Comparison of ENCODE assay signal across 9 cellular contexts in the genomic region with DNA sequence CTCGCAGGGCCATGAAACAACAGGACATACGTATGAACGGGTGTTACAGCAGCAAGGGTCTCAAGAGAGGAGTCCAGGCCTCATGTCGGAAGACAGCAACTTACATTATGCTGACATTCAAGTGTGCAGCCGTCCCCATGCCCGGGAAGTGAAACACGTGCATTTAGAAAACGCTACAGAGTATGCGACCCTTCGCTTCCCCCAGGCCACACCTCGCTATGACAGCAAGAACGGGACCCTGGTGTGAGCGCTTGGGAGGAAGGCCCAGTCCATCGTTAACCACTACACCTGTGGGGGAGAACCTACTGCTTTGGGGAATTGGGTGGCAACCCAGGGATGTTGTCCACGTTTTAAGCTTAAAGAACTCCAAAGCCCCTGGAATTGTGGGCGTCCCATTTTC. TPM values are rescaled to one million over a fixed set of nuclear protein-coding genes. Genes with fewer than 3 reads are reported as not detected.
DNase-seq lines count a peak whose midpoint lies in the region; ATAC-seq and TF ChIP-seq lines count a peak whose summit lies in the region.
"Had no signal": no experiment of that assay in that cellular context is flagged by ENCODE, and none has a peak within 500 bp of the region (broad histone marks: within the 10 kb centered on the region; RNA-seq: fewer than 3 reads in every experiment).

No MANE protein-coding gene starts in this region.

- peak overlapping the region; percentile 79 to 99 (median 96) for H3K27ac Mint-ChIP-seq in brain

- peak overlapping the region in 9 of 10 donors; percentile 71 to 94 (median 86) for H3K27ac ChIP-seq in heart right ventricle
- H3K27ac ChIP-seq in muscle layer of duodenum (ENCODE audit: low read length) = peak overlapping the region; percentile 78
- H3K27ac ChIP-seq in upper lobe of right lung = peak overlapping the region; percentile 87

- no peaks in the 10 kb centered on the region for H3K9me3 ChIP-seq in heart right ventricle
- no peaks in the 10 kb centered on the region for H3K9me3 ChIP-seq in muscle layer of duodenum (ENCODE audit: control insufficient read depth in 1 of 2, low read length in 2 of 2)
- no peaks in the 10 kb centered on the region for H3K9me3 ChIP-seq in upper lobe of right lung

- H3K36me3 ChIP-seq in heart right ventricle (no peaks in the 10 kb centered on the region), muscle layer of duodenum (ENCODE audit: control insufficient read depth in 1 of 2, insufficient read depth in 2 of 2, low read length in 2 of 2) (peaks cover 0 to 10% of the 10 kb centered on the region in 2 donors), upper lobe of right lung (no peaks in the 10 kb centered on the region)

- H3K4me3 Mint-ChIP-seq in brain = peak overlapping the region; percentile 70 to 97 (median 88)

- H3K36me3 Mint-ChIP-seq in brain = no peaks in the 10 kb centered on the region

- no peak for TF ChIP-seq CTCF in heart right ventricle (IDR thresholded peaks at IDR 0.05)
- TF ChIP-seq CTCF in brain (conservative IDR thresholded peaks at IDR 0.05) = no peak
- no peak for TF ChIP-seq CTCF in upper lobe of right lung (IDR thresholded peaks at IDR 0.05)

- no peaks in the 10 kb centered on the region for H3K27me3 ChIP-seq in heart right ventricle
- no peaks in the 10 kb centered on the region for H3K27me3 ChIP-seq in muscle layer of duodenum (ENCODE audit: low read depth, low read length)
- H3K27me3 ChIP-seq in upper lobe of right lung = no peaks in the 10 kb centered on the region

- peak overlapping the region in 5 of 10 donors; percentile 22 to 58 (median 52) for H3K4me3 ChIP-seq in heart right ventricle
- peak overlapping the region; percentile 38 to 55 for H3K4me3 ChIP-seq in muscle layer of duodenum (ENCODE audit: low read depth in 1 of 2, low read length in 2 of 2)
- H3K4me3 ChIP-seq in upper lobe of right lung = no peak overlapping the region

- peaks cover 61% of the 10 kb centered on the region for H3K4me1 Mint-ChIP-seq in brain

- H3K27me3 Mint-ChIP-seq in brain = peaks cover 7% of the 10 kb centered on the region

- H3K9me3 Mint-ChIP-seq in brain = no peaks in the 10 kb centered on the region

- intact Hi-C loops in heart right ventricle (cut with DNase I) = loop anchor here in 7 of 10 donors (2.0 to 10.0 kb wide), 5 partner anchors 44 to 161 kb away; partner anchors contain the start of genes CFAP68 (in 4 of the 7), FDXACB1 (in 4 of the 7), SDHD (in 3 of the 7) and TIMM8B (in 3 of the 7)
- intact Hi-C loops in Right ventricle myocardium superior (cut with DNase I) = loop anchor here (5.0 kb wide), 1 partner anchor 49 kb away; the partner anchor contains the start of genes CFAP68 and FDXACB1
- intact Hi-C loops in upper lobe of right lung (cut with DNase I) = no loop called here

- H3K4me1 ChIP-seq in heart right ventricle = peaks cover 5 to 56% (median 40%) of the 10 kb centered on the region in 9 donors
- peaks cover 20 to 33% of the 10 kb centered on the region in 2 donors for H3K4me1 ChIP-seq in muscle layer of duodenum (ENCODE audit: control insufficient read depth in 1 of 2, insufficient read depth in 2 of 2, low read length in 2 of 2)
- H3K4me1 ChIP-seq in upper lobe of right lung = peaks cover 28% of the 10 kb centered on the region

- WGBS in heart right ventricle, 2 donors = 92 to 93% methylated on average over 16 of the region's 16 CpGs

- no peak for DNase-seq in heart right ventricle
- DNase-seq in Right ventricle myocardium superior = no peak
- no peak for DNase-seq in upper lobe of right lung
- DNase-seq in DMS53 treated with DMSO at 0.1 percent for 48 hours (lab: John Stamatoyannopoulos, UW; ENCODE audit: unreplicated experiment) = no peak
- DNase-seq in activated effector memory CD4-positive, alpha-beta T cell treated with anti-CD3 and anti-CD28 coated beads, Interleukin-2, amount 50 U/mL, for 16 hours = no peak

- ATAC-seq in heart right ventricle (no peak), Right ventricle myocardium superior (ENCODE audit: poor library complexity) (no peak), upper lobe of right lung (no peak), HG02884 (IDR thresholded peaks at IDR 0.05; ENCODE audit: unreplicated experiment) (no peak)

RNA-seq across cellular contexts. Expression of gene C11orf52, which starts 7.2 kb away (rescaled TPM):
- total RNA-seq in heart right ventricle (1 to 10 TPM in 8 of 10 donors, under 1 TPM in 2; 0.48 to 4.1 (median 1.6) TPM), Right ventricle myocardium superior (1.7 TPM), upper lobe of right lung (9.8 TPM)
- polyA plus RNA-seq in heart right ventricle (1 to 10 TPM; 3.0 to 3.2 TPM), brain (ENCODE audit: insufficient read depth, low read depth, low replicate concordance) (9.1 TPM)
- total RNA-seq: mononuclear cell had no signal

RNA-seq across cellular contexts. Expression of gene DIXDC1, which starts 11.2 kb away (rescaled TPM):
- total RNA-seq in heart right ventricle (10 to 100 TPM in 9 of 10 donors, 1 to 10 TPM in 1; 5.6 to 36.8 (median 28.6) TPM), Right ventricle myocardium superior (19.3 TPM), upper lobe of right lung (15.2 TPM)
- polyA plus RNA-seq in heart right ventricle (1 to 10 TPM; 4.7 to 5.6 TPM), brain (ENCODE audit: insufficient read depth, low read depth, low replicate concordance) (13.6 TPM)

RNA-seq across cellular contexts. Expression of gene HSPB2, which starts 13.4 kb away (rescaled TPM):
- 10 to 100 TPM; 18.9 to 65.4 (median 29.1) TPM for total RNA-seq in heart right ventricle
- polyA plus RNA-seq in heart right ventricle = 100 to 1,000 TPM in 1 of 2 donors, 10 to 100 TPM in 1; 37.7 to 136 TPM
- total RNA-seq in Right ventricle myocardium superior = 42.4 TPM
- 4.3 TPM for polyA plus RNA-seq in brain (ENCODE audit: insufficient read depth, low read depth, low replicate concordance)
- 9.2 TPM for total RNA-seq in upper lobe of right lung
- total RNA-seq: mononuclear cell had no signal

RNA-seq across cellular contexts. Expression of gene CRYAB, which starts 14.4 kb away (rescaled TPM):
- total RNA-seq in heart right ventricle (over 10,000 TPM in 2 of 10 donors, 1,000 to 10,000 TPM in 8; 7,877 to 10,608 (median 8,590) TPM), Right ventricle myocardium superior (6,403 TPM), upper lobe of right lung (113 TPM)
- polyA plus RNA-seq in heart right ventricle (over 10,000 TPM in 1 of 2 donors, 1,000 to 10,000 TPM in 1; 7,695 to 25,436 TPM), brain (ENCODE audit: insufficient read depth, low read depth, low replicate concordance) (1,548 TPM)
- total RNA-seq: mononuclear cell had no signal

RNA-seq across cellular contexts. Expression of gene CFAP68, which starts 46.6 kb away (rescaled TPM):
- total RNA-seq in heart right ventricle = 10 to 100 TPM; 17.5 to 38.5 (median 31.5) TPM
- 10 to 100 TPM; 14.7 to 24.6 TPM for polyA plus RNA-seq in heart right ventricle
- total RNA-seq in Right ventricle myocardium superior = 32.4 TPM
- polyA plus RNA-seq in brain (ENCODE audit: insufficient read depth, low read depth, low replicate concordance) = 54.4 TPM
- 20.0 TPM for total RNA-seq in upper lobe of right lung
